In the genomic region with DNA sequence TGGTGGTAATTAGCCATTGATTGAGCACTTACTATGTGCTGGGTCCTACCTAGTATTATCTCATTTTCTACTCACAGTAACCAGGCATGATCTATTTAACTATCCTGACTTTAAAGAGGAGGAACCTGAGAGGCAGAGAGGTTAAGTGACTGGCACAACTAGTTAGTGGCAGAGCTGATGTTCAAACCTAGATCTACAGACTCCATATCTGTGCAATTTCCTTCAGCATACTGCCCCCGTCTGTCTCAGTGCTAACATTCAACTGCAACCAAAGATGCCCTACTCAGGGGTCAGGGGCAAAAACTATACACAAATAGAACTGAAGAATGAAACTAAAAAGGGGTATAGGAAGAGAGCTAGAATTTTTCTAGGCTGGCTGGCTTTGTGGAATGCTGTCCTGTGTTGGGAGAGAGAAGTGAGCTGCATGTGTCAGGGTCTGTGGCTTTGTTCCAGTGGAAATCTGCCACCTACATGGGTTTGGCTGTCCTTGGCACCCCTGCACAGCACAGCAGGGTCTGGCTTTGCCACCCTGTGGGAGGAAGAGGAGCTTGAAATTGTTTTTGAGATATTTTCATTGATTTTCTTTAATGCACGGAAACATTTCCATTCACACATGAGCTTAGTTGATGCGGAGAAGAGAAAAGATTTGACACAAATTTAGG, we compare ENCODE assay signal across 24 cellular contexts.
DNase-seq lines count a peak whose midpoint lies in the region; ATAC-seq, FAIRE-seq and TF ChIP-seq lines count a peak whose summit lies in the region.
"Had no signal": no experiment of that assay in that cellular context is flagged by ENCODE, and none has a peak within 500 bp of the region (broad histone marks: within the 10 kb centered on the region; RNA-seq: fewer than 3 reads in every experiment).

No MANE protein-coding gene starts in this region.

- intact Hi-C loops in K562 (cut with micrococcal nuclease) = loop anchor here (1.0 kb wide), 1 partner anchor 175 kb away; no protein-coding TSS in a partner anchor

- no peak overlapping the region for H3K27ac ChIP-seq in K562 (ENCODE audit: extremely low read depth, low read depth, low read length)
- H3K27ac ChIP-seq: 22Rv1, prostate gland, skin epidermis, upper lobe of left lung had no signal

- DNase-seq in NCI-H146 (lab: John Stamatoyannopoulos, UW) = peak; percentile 2
- DNase-seq in NCI-H146 treated with DMSO at 0.1 percent for 48 hours (lab: John Stamatoyannopoulos, UW; ENCODE audit: unreplicated experiment) = no peak
- DNase-seq in LNCaP clone FGC (ENCODE audit: low read depth) = no peak
- DNase-seq in K562 (ENCODE audit: extremely low read depth in 1 of 4, low spot score in 3 of 4) = no peak
- no peak for DNase-seq in nephron progenitor cell
- DNase-seq in NCI-H524 treated with DMSO at 0.1 percent for 48 hours (lab: John Stamatoyannopoulos, UW) = no peak
- DNase-seq in BE2C = no peak
- DNase-seq: activated B cell treated with CpG ODN at 0.5 μM for 24 hours; CD4-positive, alpha-beta memory T cell; DMS153; GF-D8; MG63; NCI-H1417; NCI-H2171; NCI-H526; T1000 had no signal

- H3K27me3 Mint-ChIP-seq in nephron progenitor cell (ENCODE audit: low read depth, poor library complexity) = peaks cover 21% of the 10 kb centered on the region
- H3K27me3 Mint-ChIP-seq: activated B cell treated with CpG ODN at 0.5 μM for 24 hours had no signal

- H4K20me1 ChIP-seq in K562 (replicated peaks; ENCODE audit: control insufficient read depth, insufficient read depth, low read length) = no peaks in the 10 kb centered on the region; the same call in 1 of the 2 replicates

- H3K36me3 ChIP-seq in K562 (ENCODE audit: control insufficient read depth, insufficient read depth, low read length) (no peaks in the 10 kb centered on the region), BE2C (no peaks in the 10 kb centered on the region)
- H3K36me3 ChIP-seq: MG63, prostate gland, upper lobe of left lung had no signal

- TF ChIP-seq CTCF in LNCaP clone FGC (IDR thresholded peaks at IDR 0.05; ENCODE audit: control insufficient read depth, extremely low read depth, insufficient read depth) = 0 out of 2 replicates have a peak, but pooled peaks have one; percentile 20
- TF ChIP-seq CTCF in K562 (IDR thresholded peaks at IDR 0.05 in 2 of 3, conservative IDR thresholded peaks at IDR 0.05 in 1 of 3; ENCODE audit: insufficient read depth in 2 of 3, low read depth in 1 of 3, low read length in 3 of 3) = peak in 2 of 3 experiments; percentile 24 to 27; a peak in 1 of 6 replicates
- TF ChIP-seq CTCF in nephron progenitor cell (IDR thresholded peaks at IDR 0.05) = no peak
- TF ChIP-seq CTCF in BE2C (IDR thresholded peaks at IDR 0.05; ENCODE audit: low read depth, low read length) = no peak

- no peak for TF ChIP-seq POLR2A in K562 (conservative IDR thresholded peaks at IDR 0.05)

- peak overlapping the region; percentile 83 for H3K27ac Mint-ChIP-seq in nephron progenitor cell
- H3K27ac Mint-ChIP-seq: activated B cell treated with CpG ODN at 0.5 μM for 24 hours; activated naive CD4-positive, alpha-beta T cell treated with anti-CD3 and anti-CD28 coated beads, Interleukin-2, amount 50 U/mL, for 24 hours; endodermal cell had no signal

- peak; percentile 55; the same call in 2 of the 3 replicates for ATAC-seq in K562
- ATAC-seq in GM21825 (IDR thresholded peaks at IDR 0.05; ENCODE audit: unreplicated experiment) = no peak

- H3K27me3 ChIP-seq in K562 (ENCODE audit: control insufficient read depth in 2 of 2, insufficient read depth in 2 of 2, low read length in 2 of 2) (peaks cover 39 to 55% of the 10 kb centered on the region in 2 experiments), BE2C (no peaks in the 10 kb centered on the region)
- H3K27me3 ChIP-seq: upper lobe of left lung had no signal

- 0% methylated on average over 3 of the region's 3 CpGs for WGBS in K562 (ENCODE audit: insufficient coverage, low coverage, missing lambda C conversion rate)

- TF ChIP-seq RAD21 in K562 (CRISPR knock-in tag; conservative IDR thresholded peaks at IDR 0.05 in 1 of 2, IDR thresholded peaks at IDR 0.05 in 1 of 2) = peak in 1 of 2 experiments; percentile 35; a peak in 1 of 4 replicates

- in situ Hi-C loops in K562 (cut with MboI) = no loop called here

- POLR2A ChIA-PET in K562 (lab: Yijun Ruan, JAX) = interaction anchor here (0.6 kb wide), 2 partner anchors 396 to 458 kb away, joined by 3 to 4 read pairs; no protein-coding TSS in a partner anchor

- no peak overlapping the region for H3K9ac ChIP-seq in K562 (ENCODE audit: insufficient read depth in 1 of 2, low read depth in 2 of 2, low read length in 2 of 2)

- no peak for FAIRE-seq in K562 (lab: Jason Lieb, UNC)
- FAIRE-seq: H54 had no signal

- H3K9me1 ChIP-seq in K562 (ENCODE audit: control insufficient read depth, insufficient read depth, low read length) = no peaks in the 10 kb centered on the region

- no peak overlapping the region for H3K4me2 ChIP-seq in K562 (ENCODE audit: insufficient read depth, low read length)

- no peak for TF ChIP-seq EP300 in K562 (IDR thresholded peaks at IDR 0.05; ENCODE audit: low read length)

- CTCF ChIA-PET in K562 (lab: Yijun Ruan, JAX; ENCODE audit: low intra/inter-chr PET ratio) = no interaction called here

- peaks cover 14% of the 10 kb centered on the region for H3K4me1 Mint-ChIP-seq in nephron progenitor cell
- H3K4me1 Mint-ChIP-seq: activated B cell treated with CpG ODN at 0.5 μM for 24 hours; activated naive CD4-positive, alpha-beta T cell treated with anti-CD3 and anti-CD28 coated beads, Interleukin-2, amount 50 U/mL, for 24 hours; CD4-positive, alpha-beta memory T cell had no signal

- no peaks in the 10 kb centered on the region for H3K4me1 ChIP-seq in K562 (replicated peaks in 1 of 2; ENCODE audit: control insufficient read depth in 2 of 2, insufficient read depth in 2 of 2, low read length in 2 of 2)
- H3K4me1 ChIP-seq in BE2C = no peaks in the 10 kb centered on the region
- H3K4me1 ChIP-seq: prostate gland, upper lobe of left lung had no signal

- H3K79me2 ChIP-seq in K562 (ENCODE audit: control insufficient read depth, insufficient read depth, low read length) = no peaks in the 10 kb centered on the region

- H3K36me3 Mint-ChIP-seq in nephron progenitor cell (ENCODE audit: low read depth) = no peaks in the 10 kb centered on the region
- H3K36me3 Mint-ChIP-seq: activated naive CD4-positive, alpha-beta T cell treated with anti-CD3 and anti-CD28 coated beads, Interleukin-2, amount 50 U/mL, for 24 hours; CD4-positive, alpha-beta memory T cell had no signal

- H3K9me3 Mint-ChIP-seq in nephron progenitor cell = peaks cover 11% of the 10 kb centered on the region
- H3K9me3 Mint-ChIP-seq: activated B cell treated with CpG ODN at 0.5 μM for 24 hours; activated naive CD4-positive, alpha-beta T cell treated with anti-CD3 and anti-CD28 coated beads, Interleukin-2, amount 50 U/mL, for 24 hours had no signal

- no peaks in the 10 kb centered on the region for H3K9me3 ChIP-seq in K562 (replicated peaks; ENCODE audit: control insufficient read depth, insufficient read depth, low read depth, low read length)
- no peaks in the 10 kb centered on the region for H3K9me3 ChIP-seq in BE2C
- H3K9me3 ChIP-seq: MG63, prostate gland, upper lobe of left lung had no signal

- no peak overlapping the region for H2AFZ ChIP-seq in K562 (ENCODE audit: low read depth, low read length)

- no peak overlapping the region for H3K4me3 ChIP-seq in LNCaP clone FGC (ENCODE audit: low read depth, low read length)
- no peak overlapping the region for H3K4me3 ChIP-seq in K562
- no peak overlapping the region for H3K4me3 ChIP-seq in BE2C (ENCODE audit: low read depth, low read length)
- H3K4me3 ChIP-seq: MG63, prostate gland, skin epidermis, upper lobe of left lung had no signal

- BruUV-seq in K562 (replicated peaks; lab: Mats Ljungman, UMichigan) = no TSS peak

- H3K4me3 Mint-ChIP-seq in nephron progenitor cell = no peak overlapping the region
- H3K4me3 Mint-ChIP-seq: activated B cell treated with CpG ODN at 0.5 μM for 24 hours; activated naive CD4-positive, alpha-beta T cell treated with anti-CD3 and anti-CD28 coated beads, Interleukin-2, amount 50 U/mL, for 24 hours; CD4-positive, alpha-beta memory T cell; endodermal cell had no signal

TF ChIP-seq in K562, 482 proteins besides CTCF, POLR2A, EP300 and RAD21:
- TF ChIP-seq HEY1 (CRISPR knock-in tag; IDR thresholded peaks at IDR 0.05; ENCODE audit: borderline replicate concordance) (no peak), ZNF431 (CRISPR knock-in tag; IDR thresholded peaks at IDR 0.05) (no peak), KDM1A (IDR thresholded peaks at IDR 0.05) (no peak), ZNF174 (CRISPR knock-in tag; IDR thresholded peaks at IDR 0.05) (no peak), ZNF717 (CRISPR knock-in tag; IDR thresholded peaks at IDR 0.05) (no peak), DDX20 (tag; IDR thresholded peaks at IDR 0.05; ENCODE audit: low read depth) (no peak), MAFF (IDR thresholded peaks at IDR 0.05; ENCODE audit: low read length) (no peak)

Comparison
In these comparisons a context has a peak if more than half of its experiments do, and no peak if none do; other contexts are left out.
1. CTCF ChIP-seq: peak in LNCaP clone FGC (single experiment) and K562 (2 of 3); none in nephron progenitor cell (single experiment) and BE2C (single experiment).